1 cellular context compared by ENCODE assay signal in genomic region chr6:114052141-114052540, GRCh38.
TF ChIP-seq lines count a peak whose summit lies in the region.

No MANE protein-coding gene starts in this region.

TF ChIP-seq in IMR-90, 13 proteins besides CTCF, POLR2A, EP300 and RAD21 (continued from another document):
- TF ChIP-seq USF2 (IDR thresholded peaks at IDR 0.05; ENCODE audit: low read depth, low read length) (no peak), CHD1 (IDR thresholded peaks at IDR 0.05; ENCODE audit: low read depth, low read length) (no peak), BHLHE40 (IDR thresholded peaks at IDR 0.05; ENCODE audit: low read depth, low read length) (no peak), FOS (IDR thresholded peaks at IDR 0.05; ENCODE audit: low read depth, low read length) (no peak), MAFK (IDR thresholded peaks at IDR 0.05; ENCODE audit: low read depth, low read length) (no peak), NFE2L2 (IDR thresholded peaks at IDR 0.05; ENCODE audit: low read depth, low read length) (no peak), ELK1 (IDR thresholded peaks at IDR 0.05; ENCODE audit: borderline replicate concordance, low read depth, low read length) (no peak), SMC3 (IDR thresholded peaks at IDR 0.05; ENCODE audit: low read depth, low read length) (no peak), MAZ (IDR thresholded peaks at IDR 0.05; ENCODE audit: borderline replicate concordance, low read depth, low read length) (no peak)
